ENCODE assay signal across 8 cellular contexts in the genomic region with DNA sequence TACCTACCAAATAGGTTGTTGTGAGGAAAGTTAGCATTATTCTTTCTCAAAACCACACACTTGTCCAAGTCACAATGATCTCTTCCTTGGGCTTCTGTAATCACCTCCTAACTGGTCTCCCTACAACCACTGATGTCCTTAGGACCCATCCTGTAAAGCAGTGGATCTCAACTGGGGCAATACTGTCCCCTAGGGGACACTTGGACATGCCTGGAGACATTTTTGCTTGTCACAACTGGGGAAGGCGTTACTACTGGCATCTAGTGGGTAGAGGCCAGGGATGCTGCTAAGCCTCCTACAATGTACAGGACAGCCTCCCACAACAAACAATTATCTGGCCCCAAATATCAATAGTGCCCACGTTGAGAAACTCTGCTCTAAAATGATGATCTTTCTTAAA.
DNase-seq lines count a peak whose midpoint lies in the region; ATAC-seq and TF ChIP-seq lines count a peak whose summit lies in the region.

No MANE protein-coding gene starts in this region.

- H3K4me1 Mint-ChIP-seq in immature natural killer cell, result no peaks in the 10 kb centered on the region
- H3K4me1 Mint-ChIP-seq in type B pancreatic cell (ENCODE audit: unreplicated experiment), result no peaks in the 10 kb centered on the region

- H3K4me3 Mint-ChIP-seq in immature natural killer cell (no peak overlapping the region), type B pancreatic cell (no peak overlapping the region)

- peaks cover 0 to 2% (median 0%) of the 10 kb centered on the region in 3 donors for H3K27me3 Mint-ChIP-seq in immature natural killer cell (ENCODE audit: low read depth in 3 of 3)
- peaks cover 5% of the 10 kb centered on the region for H3K27me3 Mint-ChIP-seq in type B pancreatic cell

- H3K27ac Mint-ChIP-seq in immature natural killer cell, result no peak overlapping the region
- H3K27ac Mint-ChIP-seq in type B pancreatic cell, result no peak overlapping the region

- TF ChIP-seq CTCF in GM12873 (IDR thresholded peaks at IDR 0.05; ENCODE audit: insufficient read depth, low read depth, low read length, missing control alignments) (peak; percentile 84), type B pancreatic cell (conservative IDR thresholded peaks at IDR 0.05) (peak; percentile 57)

- DNase-seq in Ammon's horn (ENCODE audit: low spot score), result peak; percentile 66
- peak; percentile 2 for DNase-seq in MG63
- DNase-seq in amniotic epithelial cell (ENCODE audit: low read depth), result peak; percentile 27
- DNase-seq in immature natural killer cell, result peak; percentile 8 to 21 (median 15)
- DNase-seq in type B pancreatic cell (ENCODE audit: extremely low spot score, unreplicated experiment), result no peak
- DNase-seq in occipital lobe (lab: John Stamatoyannopoulos, UW), result no peak

- H3K9me3 Mint-ChIP-seq in immature natural killer cell, result no peaks in the 10 kb centered on the region
- no peaks in the 10 kb centered on the region for H3K9me3 Mint-ChIP-seq in type B pancreatic cell

- no peaks in the 10 kb centered on the region for H3K27me3 ChIP-seq in MG63

- no peak overlapping the region for H3K4me3 ChIP-seq in MG63

- no peak for ATAC-seq in GM18870 (IDR thresholded peaks at IDR 0.05; ENCODE audit: unreplicated experiment)

- H3K9me3 ChIP-seq in MG63, result no peaks in the 10 kb centered on the region

- H3K36me3 Mint-ChIP-seq in immature natural killer cell (no peaks in the 10 kb centered on the region), type B pancreatic cell (no peaks in the 10 kb centered on the region)

- H3K36me3 ChIP-seq in MG63, result no peaks in the 10 kb centered on the region

Comparison
In these comparisons a context has a peak if more than half of its experiments do, and no peak if none do; other contexts are left out.
1. DNase-seq: peak in Ammon's horn (single experiment), MG63 (single experiment), amniotic epithelial cell (single experiment) and immature natural killer cell (3 of 3); none in type B pancreatic cell (single experiment) and occipital lobe (single experiment).